8 cellular contexts compared by ENCODE assay signal in genomic region chr16:1972490-1972877, GRCh38. TPM values are rescaled to one million over a fixed set of nuclear protein-coding genes. Genes with fewer than 3 reads are reported as not detected.
DNase-seq lines count a peak whose midpoint lies in the region; ATAC-seq, FAIRE-seq and TF ChIP-seq lines count a peak whose summit lies in the region.

No MANE protein-coding gene starts in this region.

- DNase-seq in CD4-positive, alpha-beta memory T cell, result peak in 1 of 5 donors; percentile 61
- DNase-seq in K562 (ENCODE audit: extremely low read depth in 1 of 4, low spot score in 3 of 4) (peak in 1 of 4 experiments; percentile 46), lung (ENCODE audit: low spot score) (no peak), LoVo (ENCODE audit: low spot score) (no peak)
- no peak for DNase-seq in activated CD4-positive, alpha-beta T cell treated with anti-CD3 and anti-CD28 coated beads for 4 hours

- no peaks in the 10 kb centered on the region for H3K27me3 ChIP-seq in CD4-positive, alpha-beta memory T cell (ENCODE audit: insufficient read depth, low read length)
- H3K27me3 ChIP-seq in HUES6 (ENCODE audit: control insufficient read depth, insufficient read depth, low read length) (no peaks in the 10 kb centered on the region), K562 (ENCODE audit: control insufficient read depth in 2 of 2, insufficient read depth in 2 of 2, low read length in 2 of 2) (no peaks in the 10 kb centered on the region), lung (ENCODE audit: control insufficient read depth, insufficient read depth) (no peaks in the 10 kb centered on the region)

- in situ Hi-C loops in K562 (cut with MboI), result no loop called here

- TF ChIP-seq CTCF in K562 (IDR thresholded peaks at IDR 0.05 in 2 of 3, conservative IDR thresholded peaks at IDR 0.05 in 1 of 3; ENCODE audit: insufficient read depth in 2 of 3, low read depth in 1 of 3, low read length in 3 of 3) (no peak), lung (IDR thresholded peaks at IDR 0.05; ENCODE audit: control extremely low read depth, extremely low read depth) (no peak)

- POLR2A ChIA-PET in CD4-positive, alpha-beta memory T cell (lab: Charles Lee; ENCODE audit: partially characterized antibody), result interaction anchor here (0.8 to 3.8 kb wide), 17 partner anchors 9 to 242 kb away, joined by 4 to 84 read pairs (median 7); partner anchors contain the start of genes FAHD1, GFER, HAGH and MSRB1
- POLR2A ChIA-PET in K562 (lab: Yijun Ruan, JAX), result interaction anchor here (1.0 to 2.2 kb wide), 7 partner anchors 8 to 183 kb away, joined by 3 to 16 read pairs (median 7); partner anchors contain the start of genes GFER, NDUFB10, NOXO1 and RPS2

- H3K4me3 Mint-ChIP-seq in CD4-positive, alpha-beta memory T cell, result peak overlapping the region; percentile 94 to 99 (median 96)

- peaks cover 8 to 22% (median 16%) of the 10 kb centered on the region in 4 donors for H3K4me1 Mint-ChIP-seq in CD4-positive, alpha-beta memory T cell

- H3K27ac Mint-ChIP-seq in CD4-positive, alpha-beta memory T cell, result peak overlapping the region in 5 of 7 donors; percentile 12 to 99 (median 89)

- H3K79me2 ChIP-seq in K562 (ENCODE audit: control insufficient read depth, insufficient read depth, low read length), result peaks cover 38% of the 10 kb centered on the region

- H2AFZ ChIP-seq in K562 (ENCODE audit: low read depth, low read length), result 0 out of 2 replicates have a peak overlapping the region, but pooled peaks have one; percentile 68

- CTCF ChIA-PET in CD4-positive, alpha-beta memory T cell (lab: Charles Lee; ENCODE audit: partially characterized antibody), result interaction anchor here (1.3 to 2.6 kb wide), 2 partner anchors 9 to 12 kb away, joined by 5 to 18 read pairs; partner anchors contain the start of genes NDUFB10 and NOXO1
- CTCF ChIA-PET in K562 (lab: Yijun Ruan, JAX; ENCODE audit: low intra/inter-chr PET ratio), result no interaction called here

- H3K36me3 Mint-ChIP-seq in CD4-positive, alpha-beta memory T cell, result peaks cover 21 to 33% of the 10 kb centered on the region in 2 donors

- H3K4me3 ChIP-seq in CD4-positive, alpha-beta memory T cell (ENCODE audit: low read length in 2 of 2), result peak overlapping the region; percentile 29 to 73
- H3K4me3 ChIP-seq in HUES6 (ENCODE audit: low read depth, low read length), result peak overlapping the region; percentile 94
- H3K4me3 ChIP-seq in K562, result peak overlapping the region; percentile 100
- H3K4me3 ChIP-seq in lung, result peak overlapping the region; percentile 97
- peak overlapping the region; percentile 99 for H3K4me3 ChIP-seq in urinary bladder (ENCODE audit: low read depth, low read length)

- TF ChIP-seq POLR2A in K562 (conservative IDR thresholded peaks at IDR 0.05), result no peak

- intact Hi-C loops in CD4-positive, alpha-beta memory T cell (cut with micrococcal nuclease), result loop anchor here (1.0 to 5.0 kb wide), 4 partner anchors 8 to 1335 kb away; partner anchors contain the start of genes METTL26, MLST8 and RPS2
- intact Hi-C loops in K562 (cut with micrococcal nuclease), result no loop called here

- H3K4me1 ChIP-seq in CD4-positive, alpha-beta memory T cell (ENCODE audit: insufficient read depth, low read length), result peaks cover 27% of the 10 kb centered on the region
- H3K4me1 ChIP-seq in HUES6 (ENCODE audit: control insufficient read depth, insufficient read depth, low read length) (peaks cover 6% of the 10 kb centered on the region; the same call in 1 of the 2 replicates), K562 (replicated peaks in 1 of 2; ENCODE audit: control insufficient read depth in 2 of 2, insufficient read depth in 2 of 2, low read length in 2 of 2) (peaks cover 7 to 70% of the 10 kb centered on the region in 2 experiments; a peak in 4 of 5 replicates), lung (ENCODE audit: control insufficient read depth in 2 of 2, insufficient read depth in 2 of 2, low read length in 2 of 2) (peaks cover 4 to 9% of the 10 kb centered on the region in 2 donors), urinary bladder (ENCODE audit: insufficient read depth) (peaks cover 1% of the 10 kb centered on the region)

- H3K9me1 ChIP-seq in K562 (ENCODE audit: control insufficient read depth, insufficient read depth, low read length), result peaks cover 3% of the 10 kb centered on the region

- H3K9me3 ChIP-seq in CD4-positive, alpha-beta memory T cell (ENCODE audit: control insufficient read depth in 1 of 2, low read length in 2 of 2), result no peaks in the 10 kb centered on the region
- H3K9me3 ChIP-seq in HUES6 (ENCODE audit: control insufficient read depth, insufficient read depth, low read depth, low read length), result no peaks in the 10 kb centered on the region
- no peaks in the 10 kb centered on the region for H3K9me3 ChIP-seq in K562 (replicated peaks; ENCODE audit: control insufficient read depth, insufficient read depth, low read depth, low read length)
- H3K9me3 ChIP-seq in lung (ENCODE audit: control insufficient read depth in 2 of 2, insufficient read depth in 1 of 2, low read length in 1 of 2), result peaks cover 0 to 14% of the 10 kb centered on the region in 2 donors

- TF ChIP-seq EP300 in K562 (IDR thresholded peaks at IDR 0.05; ENCODE audit: low read length), result no peak

- H3K27ac ChIP-seq in CD4-positive, alpha-beta memory T cell (ENCODE audit: low read depth, low read length), result peak overlapping the region; percentile 70
- H3K27ac ChIP-seq in HUES6 (ENCODE audit: low read depth, low read length), result peak overlapping the region; percentile 62; the same call in 1 of the 2 replicates
- peak overlapping the region; percentile 84 for H3K27ac ChIP-seq in K562 (ENCODE audit: extremely low read depth, low read depth, low read length)
- no peak overlapping the region for H3K27ac ChIP-seq in lung (ENCODE audit: low read depth in 1 of 2, low read length in 1 of 2)
- H3K27ac ChIP-seq in urinary bladder (ENCODE audit: low read depth), result no peak overlapping the region

- H3K9ac ChIP-seq in HUES6 (ENCODE audit: low read length) (peak overlapping the region; percentile 88), K562 (ENCODE audit: insufficient read depth in 1 of 2, low read depth in 2 of 2, low read length in 2 of 2) (peak overlapping the region; percentile 90 to 99)

- TSS peak; percentile 59 for BruUV-seq in K562 (replicated peaks; lab: Mats Ljungman, UMichigan)

- under 1% methylated on average over 22 of the region's 22 CpGs for WGBS in K562 (ENCODE audit: insufficient coverage, low coverage, missing lambda C conversion rate)
- 3 to 5% methylated on average over 20 to 22 of the region's 22 CpGs for WGBS in lung, 2 donors
- 3% methylated on average over 22 of the region's 22 CpGs for WGBS in urinary bladder

- H3K9me3 Mint-ChIP-seq in CD4-positive, alpha-beta memory T cell, result peaks cover 0 to 3% (median 0%) of the 10 kb centered on the region in 8 donors

- peaks cover 30% of the 10 kb centered on the region for H3K36me3 ChIP-seq in CD4-positive, alpha-beta memory T cell (ENCODE audit: insufficient read depth, low read length)
- H3K36me3 ChIP-seq in HUES6 (ENCODE audit: control insufficient read depth, insufficient read depth, low read length) (peaks cover 35% of the 10 kb centered on the region), K562 (ENCODE audit: control insufficient read depth, insufficient read depth, low read length) (peaks cover 42% of the 10 kb centered on the region; the same call in 2 of the 3 replicates), lung (ENCODE audit: control insufficient read depth in 2 of 2, insufficient read depth in 2 of 2, low read length in 2 of 2) (peaks cover 8 to 35% of the 10 kb centered on the region in 2 donors), urinary bladder (ENCODE audit: insufficient read depth) (peaks cover 8% of the 10 kb centered on the region)

- no peak for TF ChIP-seq RAD21 in K562 (CRISPR knock-in tag; conservative IDR thresholded peaks at IDR 0.05 in 1 of 2, IDR thresholded peaks at IDR 0.05 in 1 of 2)

- H3K4me2 ChIP-seq in K562 (ENCODE audit: insufficient read depth, low read length), result peak overlapping the region; percentile 91

- no peaks in the 10 kb centered on the region for H4K20me1 ChIP-seq in K562 (replicated peaks; ENCODE audit: control insufficient read depth, insufficient read depth, low read length)

- ATAC-seq in K562 (peak; percentile 61), lung (ENCODE audit: insufficient read depth, low FRiP score) (no peak), GM18873 (IDR thresholded peaks at IDR 0.05; ENCODE audit: low FRiP score, unreplicated experiment) (no peak)

- peaks cover 0 to 5% of the 10 kb centered on the region in 2 donors for H3K27me3 Mint-ChIP-seq in CD4-positive, alpha-beta memory T cell

- FAIRE-seq in K562 (lab: Jason Lieb, UNC), result no peak

RNA-seq across cellular contexts. Expression of gene TBL3, which starts 0.6 kb away (rescaled TPM):
- total RNA-seq in CD4-positive, alpha-beta memory T cell, result 10 to 100 TPM; 33.2 to 35.0 TPM
- 10 to 100 TPM; 44.1 to 47.6 TPM for polyA plus RNA-seq in CD4-positive, alpha-beta memory T cell
- total RNA-seq in K562 (2011; cell fraction: chromatin; rRNA removed; ENCODE audit: low replicate concordance), result 18.2 and 103 TPM in 2 replicates
- total RNA-seq in K562 (2011; cell fraction: nucleolus; rRNA removed), result 94.2 and 142 TPM in 2 replicates
- 30.2 and 40.8 TPM in 2 replicates for total RNA-seq in K562 (2011; cell fraction: nucleoplasm; rRNA removed)
- total RNA-seq in K562 (2014; rRNA removed) (115 and 117 TPM in 2 replicates), K562 (2014; rRNA removed; fragmentation: Illumina TruSeq; extraction: Trizol) (2.6 and 8.0 TPM in 2 replicates), K562 (2015; rRNA removed; fragmentation: Illumina TruSeq; extraction: Trizol) (24.5 and 28.3 TPM in 2 replicates), K562 (2021) (106 and 108 TPM in 2 replicates), lung (10 to 100 TPM; 23.9 to 35.4 TPM), urinary bladder (10.9 TPM)
- polyA plus RNA-seq in K562 (2011; rRNA removed) (21.1 and 53.1 TPM in 2 replicates), K562 (2014; fragmentation: Illumina TruSeq; extraction: Trizol) (47.3 and 78.3 TPM in 2 replicates), K562 (2014; fragmentation: Nextera tagmentation; extraction: Ambion mirVana) (1 to 10 TPM in 1 of 2 experiments, under 1 TPM in 1; 0.97 to 7.2 TPM), K562 (2014; rRNA removed) (56.5 and 80.8 TPM in 2 replicates), lung (10 to 100 TPM; 52.8 to 58.8 TPM), urinary bladder (50.6 TPM)
- 43.4 and 116 TPM in 2 replicates for polyA plus RNA-seq in K562 (2011; cell fraction: cytosol; rRNA removed)
- 109 and 185 TPM in 2 replicates for polyA plus RNA-seq in K562 (2011; cell fraction: nucleus; rRNA removed)
- polyA plus RNA-seq in K562 (2012), result 65.0 and 71.4 TPM in 2 replicates
- 24.5 and 41.6 TPM in 2 replicates for polyA minus RNA-seq in K562 (2011; rRNA and poly(A)+ RNA removed)
- 108 and 113 TPM in 2 replicates for polyA minus RNA-seq in K562 (2011; cell fraction: cytosol; rRNA and poly(A)+ RNA removed)
- polyA minus RNA-seq in K562 (2011; cell fraction: nucleus; rRNA and poly(A)+ RNA removed), result 42.1 and 44.9 TPM in 2 replicates

RNA-seq across cellular contexts. Expression of gene RNF151, which starts 5.8 kb away (rescaled TPM):
- total RNA-seq in CD4-positive, alpha-beta memory T cell, result not detected
- not detected for polyA plus RNA-seq in CD4-positive, alpha-beta memory T cell
- 0.44 TPM in 1 of 2 replicates, not detected in the other for total RNA-seq in K562 (2011; cell fraction: chromatin; rRNA removed; ENCODE audit: low replicate concordance)
- total RNA-seq in K562 (2011; cell fraction: nucleolus; rRNA removed), result 0.79 TPM in 1 of 2 replicates, not detected in the other
- total RNA-seq in K562 (2011; cell fraction: nucleoplasm; rRNA removed), result not detected in 2 replicates
- total RNA-seq in K562 (2014; rRNA removed) (not detected in 2 replicates), K562 (2014; rRNA removed; fragmentation: Illumina TruSeq; extraction: Trizol) (not detected in 2 replicates), K562 (2015; rRNA removed; fragmentation: Illumina TruSeq; extraction: Trizol) (not detected in 2 replicates), K562 (2021) (not detected in 2 replicates), lung (not detected), urinary bladder (not detected)
- polyA plus RNA-seq in K562 (2011; rRNA removed) (not detected in 2 replicates), K562 (2014; fragmentation: Illumina TruSeq; extraction: Trizol) (not detected in 2 replicates), K562 (2014; fragmentation: Nextera tagmentation; extraction: Ambion mirVana) (not detected), K562 (2014; rRNA removed) (not detected in 2 replicates), lung (under 1 TPM in 1 of 2 donors, not detected in 1; 0.15 TPM), urinary bladder (not detected)
- 0.10 and 0.13 TPM in 2 replicates for polyA plus RNA-seq in K562 (2011; cell fraction: cytosol; rRNA removed)
- 0.21 TPM in 1 of 2 replicates, not detected in the other for polyA plus RNA-seq in K562 (2011; cell fraction: nucleus; rRNA removed)
- not detected in 2 replicates for polyA plus RNA-seq in K562 (2012)
- not detected in 2 replicates for polyA minus RNA-seq in K562 (2011; rRNA and poly(A)+ RNA removed)
- polyA minus RNA-seq in K562 (2011; cell fraction: cytosol; rRNA and poly(A)+ RNA removed), result not detected in 2 replicates
- polyA minus RNA-seq in K562 (2011; cell fraction: nucleus; rRNA and poly(A)+ RNA removed), result not detected in 2 replicates

RNA-seq across cellular contexts. Expression of gene RPS2, which starts 7.9 kb away (rescaled TPM):
- 1,000 to 10,000 TPM; 2,828 to 2,894 TPM for total RNA-seq in CD4-positive, alpha-beta memory T cell
- 1,000 to 10,000 TPM; 6,382 to 6,826 TPM for polyA plus RNA-seq in CD4-positive, alpha-beta memory T cell
- total RNA-seq in K562 (2011; cell fraction: chromatin; rRNA removed; ENCODE audit: low replicate concordance), result 390 and 1,103 TPM in 2 replicates
- total RNA-seq in K562 (2011; cell fraction: nucleolus; rRNA removed), result 1,659 and 1,855 TPM in 2 replicates
- total RNA-seq in K562 (2011; cell fraction: nucleoplasm; rRNA removed), result 1,433 and 3,279 TPM in 2 replicates
- total RNA-seq in K562 (2014; rRNA removed) (4,179 and 5,605 TPM in 2 replicates), K562 (2014; rRNA removed; fragmentation: Illumina TruSeq; extraction: Trizol) (1,866 and 2,148 TPM in 2 replicates), K562 (2015; rRNA removed; fragmentation: Illumina TruSeq; extraction: Trizol) (3,793 and 3,917 TPM in 2 replicates), K562 (2021) (4,794 and 4,832 TPM in 2 replicates), lung (1,000 to 10,000 TPM; 1,331 to 2,412 TPM), urinary bladder (888 TPM)
- polyA plus RNA-seq in K562 (2011; rRNA removed) (4,170 and 6,521 TPM in 2 replicates), K562 (2014; fragmentation: Illumina TruSeq; extraction: Trizol) (3,709 and 6,295 TPM in 2 replicates), K562 (2014; fragmentation: Nextera tagmentation; extraction: Ambion mirVana) (1,000 to 10,000 TPM in 1 of 2 experiments, 100 to 1,000 TPM in 1; 834 to 1,305 TPM), K562 (2014; rRNA removed) (4,774 and 5,288 TPM in 2 replicates), lung (1,000 to 10,000 TPM; 3,147 to 5,214 TPM), urinary bladder (3,347 TPM)
- polyA plus RNA-seq in K562 (2011; cell fraction: cytosol; rRNA removed), result 12,880 and 20,303 TPM in 2 replicates
- polyA plus RNA-seq in K562 (2011; cell fraction: nucleus; rRNA removed), result 3,908 and 4,185 TPM in 2 replicates
- 4,897 and 8,104 TPM in 2 replicates for polyA plus RNA-seq in K562 (2012)
- 2,028 and 2,480 TPM in 2 replicates for polyA minus RNA-seq in K562 (2011; rRNA and poly(A)+ RNA removed)
- polyA minus RNA-seq in K562 (2011; cell fraction: cytosol; rRNA and poly(A)+ RNA removed), result 3,586 and 4,552 TPM in 2 replicates
- 605 and 1,049 TPM in 2 replicates for polyA minus RNA-seq in K562 (2011; cell fraction: nucleus; rRNA and poly(A)+ RNA removed)

RNA-seq across cellular contexts. Expression of gene NOXO1, which starts 8.8 kb away (rescaled TPM):
- total RNA-seq in CD4-positive, alpha-beta memory T cell, result under 1 TPM; 0.47 to 0.84 TPM
- polyA plus RNA-seq in CD4-positive, alpha-beta memory T cell, result under 1 TPM; 0.50 to 0.54 TPM
- 0.67 TPM in 1 of 2 replicates, not detected in the other for total RNA-seq in K562 (2011; cell fraction: chromatin; rRNA removed; ENCODE audit: low replicate concordance)
- 0.66 TPM in 1 of 2 replicates, not detected in the other for total RNA-seq in K562 (2011; cell fraction: nucleolus; rRNA removed)
- not detected in 2 replicates for total RNA-seq in K562 (2011; cell fraction: nucleoplasm; rRNA removed)
- not detected in 2 replicates for total RNA-seq in K562 (2014; rRNA removed)
- not detected in 2 replicates for total RNA-seq in K562 (2014; rRNA removed; fragmentation: Illumina TruSeq; extraction: Trizol)
- total RNA-seq in K562 (2015; rRNA removed; fragmentation: Illumina TruSeq; extraction: Trizol), result not detected in 2 replicates
- not detected in 2 replicates for total RNA-seq in K562 (2021)
- not detected in 2 replicates for polyA plus RNA-seq in K562 (2011; rRNA removed)
- not detected in 2 replicates for polyA plus RNA-seq in K562 (2011; cell fraction: cytosol; rRNA removed)
- 0.62 and 0.75 TPM in 2 replicates for polyA plus RNA-seq in K562 (2011; cell fraction: nucleus; rRNA removed)
- polyA plus RNA-seq in K562 (2012), result not detected in 2 replicates
- polyA plus RNA-seq in K562 (2014; fragmentation: Illumina TruSeq; extraction: Trizol), result not detected in 2 replicates
- polyA plus RNA-seq in K562 (2014; fragmentation: Nextera tagmentation; extraction: Ambion mirVana), result not detected
- polyA plus RNA-seq in K562 (2014; rRNA removed), result not detected in 2 replicates
- polyA minus RNA-seq in K562 (2011; rRNA and poly(A)+ RNA removed), result not detected in 2 replicates
- not detected in 2 replicates for polyA minus RNA-seq in K562 (2011; cell fraction: cytosol; rRNA and poly(A)+ RNA removed)
- polyA minus RNA-seq in K562 (2011; cell fraction: nucleus; rRNA and poly(A)+ RNA removed), result 0.33 TPM in 1 of 2 replicates, not detected in the other
- total RNA-seq in lung, result 1 to 10 TPM in 1 of 2 donors, under 1 TPM in 1; 0.28 to 4.5 TPM
- 1 to 10 TPM; 2.0 to 7.3 TPM for polyA plus RNA-seq in lung
- not detected for total RNA-seq in urinary bladder
- 0.16 TPM for polyA plus RNA-seq in urinary bladder

RNA-seq across cellular contexts. Expression of gene GFER, which starts 11.5 kb away (rescaled TPM):
- total RNA-seq in CD4-positive, alpha-beta memory T cell, result 10 to 100 TPM; 19.6 to 22.6 TPM
- polyA plus RNA-seq in CD4-positive, alpha-beta memory T cell, result 10 to 100 TPM; 32.2 to 35.7 TPM
- total RNA-seq in K562 (2011; cell fraction: chromatin; rRNA removed; ENCODE audit: low replicate concordance), result 9.2 and 25.2 TPM in 2 replicates
- total RNA-seq in K562 (2011; cell fraction: nucleolus; rRNA removed), result 28.7 TPM in 2 replicates
- total RNA-seq in K562 (2011; cell fraction: nucleoplasm; rRNA removed), result 18.7 and 18.8 TPM in 2 replicates
- total RNA-seq in K562 (2014; rRNA removed), result 46.2 and 67.8 TPM in 2 replicates
- total RNA-seq in K562 (2014; rRNA removed; fragmentation: Illumina TruSeq; extraction: Trizol), result 10.1 and 15.6 TPM in 2 replicates
- 22.9 and 26.3 TPM in 2 replicates for total RNA-seq in K562 (2015; rRNA removed; fragmentation: Illumina TruSeq; extraction: Trizol)
- total RNA-seq in K562 (2021), result 53.7 and 54.7 TPM in 2 replicates
- 16.5 and 28.7 TPM in 2 replicates for polyA plus RNA-seq in K562 (2011; rRNA removed)
- 18.4 and 31.1 TPM in 2 replicates for polyA plus RNA-seq in K562 (2011; cell fraction: cytosol; rRNA removed)
- 30.1 and 38.7 TPM in 2 replicates for polyA plus RNA-seq in K562 (2011; cell fraction: nucleus; rRNA removed)
- polyA plus RNA-seq in K562 (2012), result 34.0 and 53.1 TPM in 2 replicates
- 19.8 and 24.3 TPM in 2 replicates for polyA plus RNA-seq in K562 (2014; fragmentation: Illumina TruSeq; extraction: Trizol)
- 1 to 10 TPM; 4.3 to 5.1 TPM for polyA plus RNA-seq in K562 (2014; fragmentation: Nextera tagmentation; extraction: Ambion mirVana)
- 45.4 and 46.8 TPM in 2 replicates for polyA plus RNA-seq in K562 (2014; rRNA removed)
- 3.4 and 4.4 TPM in 2 replicates for polyA minus RNA-seq in K562 (2011; rRNA and poly(A)+ RNA removed)
- 16.9 and 22.0 TPM in 2 replicates for polyA minus RNA-seq in K562 (2011; cell fraction: cytosol; rRNA and poly(A)+ RNA removed)
- 14.0 and 16.9 TPM in 2 replicates for polyA minus RNA-seq in K562 (2011; cell fraction: nucleus; rRNA and poly(A)+ RNA removed)
- total RNA-seq in lung, result 10 to 100 TPM in 1 of 2 donors, 1 to 10 TPM in 1; 7.4 to 32.6 TPM
- polyA plus RNA-seq in lung, result 10 to 100 TPM; 18.6 to 63.5 TPM
- total RNA-seq in urinary bladder, result 7.7 TPM
- polyA plus RNA-seq in urinary bladder, result 27.8 TPM

Comparison
In these comparisons a context has a peak if more than half of its experiments do, and no peak if none do; other contexts are left out.
1. H3K27ac ChIP-seq: peak in CD4-positive, alpha-beta memory T cell (single experiment), HUES6 (single experiment) and K562 (single experiment); none in lung (0 of 2) and urinary bladder (single experiment).
2. Peak in every context shown above with its lines, with median percentiles within 50 percentile points of each other: H3K4me3 ChIP-seq.